Comparison of ENCODE assay signal across 8 cellular contexts in genomic region chr17:37844158-37844976, GRCh38.
DNase-seq lines count a peak whose midpoint lies in the region; ATAC-seq lines count a peak whose summit lies in the region.

No MANE protein-coding gene starts in this region.

- ATAC-seq in HG02642 (IDR thresholded peaks at IDR 0.05; ENCODE audit: poor library complexity, unreplicated experiment) = peak; percentile 69

- H3K9me3 ChIP-seq in adipocyte (ENCODE audit: control insufficient read depth, low read length) = no peaks in the 10 kb centered on the region
- no peaks in the 10 kb centered on the region for H3K9me3 ChIP-seq in iPS-15b (ENCODE audit: control insufficient read depth, insufficient read depth, low read length)

- H3K4me3 ChIP-seq in adipocyte (ENCODE audit: low read length) (no peak overlapping the region), iPS-15b (ENCODE audit: low read depth, low read length) (peak overlapping the region; percentile 14)

- H3K4me1 ChIP-seq in adipocyte (ENCODE audit: control insufficient read depth, insufficient read depth, low read length) (no peaks in the 10 kb centered on the region), iPS-15b (ENCODE audit: control insufficient read depth, insufficient read depth, low read length) (no peaks in the 10 kb centered on the region)

- H3K27me3 ChIP-seq in adipocyte (replicated peaks; ENCODE audit: control insufficient read depth, insufficient read depth, low read length) (peaks cover 55% of the 10 kb centered on the region), iPS-15b (ENCODE audit: control insufficient read depth, insufficient read depth, low read length) (no peaks in the 10 kb centered on the region)

- DNase-seq in GF-D8 (lab: John Stamatoyannopoulos, UW) = peak; percentile 47
- peak; percentile 77 for DNase-seq in SKM-1 treated with dmso at 0.1 percent for 144 hours (lab: John Stamatoyannopoulos, UW; ENCODE audit: unreplicated experiment)
- DNase-seq in adipocyte (ENCODE audit: low read depth) = peak; percentile 42
- peak; percentile 38 to 60 (median 46) for DNase-seq in stimulated activated CD4-positive, alpha-beta T cell treated with anti-CD3 and anti-CD28 coated beads, Interleukin-12 subunit alpha, Interleukin-12 subunit beta, amount 100 ng/mL, for 48 hours (ENCODE audit: low read depth in 2 of 3, low spot score in 1 of 3)
- no peak for DNase-seq in NCI-H1092 treated with DMSO at 0.1 percent for 48 hours (lab: John Stamatoyannopoulos, UW)
- no peak for DNase-seq in NCI-H446 (lab: John Stamatoyannopoulos, UW)

- H3K36me3 ChIP-seq in adipocyte (ENCODE audit: control insufficient read depth, insufficient read depth, low read length, severe bottlenecking) = no peaks in the 10 kb centered on the region
- no peaks in the 10 kb centered on the region for H3K36me3 ChIP-seq in iPS-15b (ENCODE audit: control insufficient read depth, insufficient read depth, low read length)

- H3K9ac ChIP-seq in adipocyte (ENCODE audit: low read length) (no peak overlapping the region), iPS-15b (ENCODE audit: low read depth, low read length) (no peak overlapping the region)

Comparison
In these comparisons a context has a peak if more than half of its experiments do, and no peak if none do; other contexts are left out.
1. DNase-seq: peak in GF-D8 (single experiment), SKM-1 treated with dmso at 0.1 percent for 144 hours (single experiment), adipocyte (single experiment) and stimulated activated CD4-positive, alpha-beta T cell treated with anti-CD3 and anti-CD28 coated beads, Interleukin-12 subunit alpha, Interleukin-12 subunit beta, amount 100 ng/mL, for 48 hours (3 of 3); none in NCI-H1092 treated with DMSO at 0.1 percent for 48 hours (single experiment) and NCI-H446 (0 of 2).